ENCODE assay signal across 1 cellular context in genomic region chr16:72569677-72570076, GRCh38.
TF ChIP-seq lines count a peak whose summit lies in the region.

No MANE protein-coding gene starts in this region.

TF ChIP-seq in GM23338, 12 proteins besides CTCF, POLR2A, EP300 and RAD21:
- TF ChIP-seq ZNF462 (CRISPR knock-in tag; IDR thresholded peaks at IDR 0.05) (no peak), POLR2AphosphoS5 (IDR thresholded peaks at IDR 0.05; ENCODE audit: low read depth) (no peak), STAT1 (IDR thresholded peaks at IDR 0.05; ENCODE audit: unreplicated experiment) (no peak), CREB1 (CRISPR knock-in tag; IDR thresholded peaks at IDR 0.05; ENCODE audit: low read depth) (no peak), JUNB (IDR thresholded peaks at IDR 0.05; ENCODE audit: unreplicated experiment) (no peak), ETS1 (IDR thresholded peaks at IDR 0.05) (no peak), ZNF331 (CRISPR knock-in tag; IDR thresholded peaks at IDR 0.05; ENCODE audit: low read depth) (no peak), EZH2phosphoT487 (IDR thresholded peaks at IDR 0.05; ENCODE audit: unreplicated experiment) (no peak), NANOG (IDR thresholded peaks at IDR 0.05; ENCODE audit: borderline replicate concordance) (no peak), EZH2 (IDR thresholded peaks at IDR 0.05; ENCODE audit: low read depth, unreplicated experiment) (no peak), REST (IDR thresholded peaks at IDR 0.05; ENCODE audit: unreplicated experiment) (no peak), ZNF114 (CRISPR knock-in tag; IDR thresholded peaks at IDR 0.05) (no peak)
